Comparison of ENCODE assay signal across 1 cellular context in genomic region chr10:943334-944033, GRCh38.
TF ChIP-seq lines count a peak whose summit lies in the region.

No MANE protein-coding gene starts in this region.

TF ChIP-seq in H1, 55 proteins besides CTCF, POLR2A, EP300 and RAD21 (continued from another document):
- TF ChIP-seq JUND (IDR thresholded peaks at IDR 0.05; ENCODE audit: low read length) (no peak), KDM4A (IDR thresholded peaks at IDR 0.05; ENCODE audit: low read depth, low read length, severe bottlenecking) (no peak)
